Comparison of ENCODE assay signal across 8 cellular contexts in the genomic region with DNA sequence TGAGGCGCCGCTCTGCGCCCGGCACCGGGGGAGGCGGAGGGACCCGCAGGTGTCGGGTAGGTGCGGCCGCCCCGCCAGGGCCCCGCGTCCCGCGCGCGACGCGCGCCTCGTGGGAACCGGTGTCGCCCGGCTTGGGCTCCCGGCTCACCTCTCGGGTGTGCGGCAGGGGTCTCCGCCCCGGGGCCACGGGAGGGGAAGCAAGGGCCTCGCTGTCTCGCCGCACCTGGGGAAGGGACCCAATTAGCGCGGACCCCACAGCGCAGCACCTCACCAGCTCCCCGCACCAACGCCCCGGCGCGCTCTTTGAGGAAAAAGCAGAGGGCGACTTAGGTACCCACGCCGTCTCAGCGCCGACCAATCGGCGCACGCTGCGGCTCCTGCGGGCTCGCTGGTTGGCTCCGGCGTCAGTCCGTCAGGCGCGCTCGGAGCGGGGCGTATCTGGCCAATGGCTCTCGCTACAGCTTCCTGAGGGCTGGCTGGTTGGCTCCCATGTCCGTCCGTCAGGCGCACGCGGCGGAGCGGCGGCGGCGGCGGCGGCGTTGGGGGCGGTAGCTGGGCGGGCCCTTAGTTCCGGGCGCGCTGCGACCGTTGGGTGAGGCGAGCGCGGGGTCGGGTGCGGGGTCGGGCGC.
DNase-seq lines count a peak whose midpoint lies in the region; ATAC-seq and TF ChIP-seq lines count a peak whose summit lies in the region.

A gene with protein sequence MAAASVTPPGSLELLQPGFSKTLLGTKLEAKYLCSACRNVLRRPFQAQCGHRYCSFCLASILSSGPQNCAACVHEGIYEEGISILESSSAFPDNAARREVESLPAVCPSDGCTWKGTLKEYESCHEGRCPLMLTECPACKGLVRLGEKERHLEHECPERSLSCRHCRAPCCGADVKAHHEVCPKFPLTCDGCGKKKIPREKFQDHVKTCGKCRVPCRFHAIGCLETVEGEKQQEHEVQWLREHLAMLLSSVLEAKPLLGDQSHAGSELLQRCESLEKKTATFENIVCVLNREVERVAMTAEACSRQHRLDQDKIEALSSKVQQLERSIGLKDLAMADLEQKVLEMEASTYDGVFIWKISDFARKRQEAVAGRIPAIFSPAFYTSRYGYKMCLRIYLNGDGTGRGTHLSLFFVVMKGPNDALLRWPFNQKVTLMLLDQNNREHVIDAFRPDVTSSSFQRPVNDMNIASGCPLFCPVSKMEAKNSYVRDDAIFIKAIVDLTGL (plus strand): TSS at position 567 of the 629 bp plus-strand sequence. CDS start 12,225 bp downstream, outside the sequence.

- H3K4me3 Mint-ChIP-seq in central memory CD8-positive, alpha-beta T cell: peak within 1 kb of the TSS; percentile 73

- TF ChIP-seq CTCF in AG10803 (conservative IDR thresholded peaks at IDR 0.05; ENCODE audit: low read length): no peak

- ATAC-seq in GM19035 (IDR thresholded peaks at IDR 0.05; ENCODE audit: unreplicated experiment) (peak; percentile 81), HG03342 (IDR thresholded peaks at IDR 0.05; ENCODE audit: unreplicated experiment) (peak; percentile 82)
- peak; percentile 89 for ATAC-seq in central memory CD8-positive, alpha-beta T cell (replicated peaks; ENCODE audit: extremely low read depth, poor library complexity, severe bottlenecking)

- H3K27ac Mint-ChIP-seq in central memory CD8-positive, alpha-beta T cell (ENCODE audit: low read depth): peak within 1 kb of the TSS; percentile 77

- DNase-seq in AG10803 (ENCODE audit: low read depth) (peak; percentile 100), NCI-H446 (lab: John Stamatoyannopoulos, UW) (peak; percentile 60 to 97), islet precursor cell (peak; percentile 99)
- DNase-seq in activated CD4-positive, CD25-positive, alpha-beta regulatory T cell treated with anti-CD3 and anti-CD28 coated beads, Interleukin-2, amount 50 U/mL, for 16 hours (ENCODE audit: low read depth, low spot score): peak; percentile 92
- DNase-seq in central memory CD8-positive, alpha-beta T cell (ENCODE audit: low spot score in 2 of 2): peak; percentile 91 to 97
- DNase-seq in stimulated activated CD4-positive, alpha-beta T cell treated with anti-CD3 and anti-CD28 coated beads, Interleukin-12 subunit alpha, Interleukin-12 subunit beta, amount 100 ng/mL, for 4 hours: peak; percentile 97

- peaks cover 20% of the 10 kb centered on the region for H3K4me1 Mint-ChIP-seq in central memory CD8-positive, alpha-beta T cell

- H3K36me3 Mint-ChIP-seq in central memory CD8-positive, alpha-beta T cell (ENCODE audit: insufficient read depth): peaks cover 3% of the 10 kb centered on the region

- H3K4me3 ChIP-seq in AG10803 (ENCODE audit: low read length): peak within 1 kb of the TSS; percentile 76

- H3K9me3 Mint-ChIP-seq in central memory CD8-positive, alpha-beta T cell: no peaks in the 10 kb centered on the region

- no peaks in the 10 kb centered on the region for H3K27me3 Mint-ChIP-seq in central memory CD8-positive, alpha-beta T cell

Comparison
In these comparisons a context has a peak if more than half of its experiments do, and no peak if none do; other contexts are left out.
1. Peak in every context shown above with its lines: DNase-seq, ATAC-seq and H3K4me3 ChIP-seq.